In genomic region chr16:19884611-19885455, GRCh38 we compare ENCODE assay signal across 8 cellular contexts. TPM values are rescaled to one million over a fixed set of nuclear protein-coding genes. Genes with fewer than 3 reads are reported as not detected.
A peak's percentile ranks its signal among the peaks of the same experiment; 100 is the strongest.
DNase-seq lines count a peak whose midpoint lies in the region; ATAC-seq and TF ChIP-seq lines count a peak whose summit lies in the region.

Gene GPRC5B (minus strand): TSS chr16:19884848. CDS start chr16:19872845, 12,003 bp downstream.

- ATAC-seq in esophagus mucosa (peak; percentile 43), HG03095 (IDR thresholded peaks at IDR 0.05; ENCODE audit: unreplicated experiment) (no peak)

- TF ChIP-seq CTCF in GM10248 (IDR thresholded peaks at IDR 0.05; ENCODE audit: control extremely low read depth, extremely low read depth, low read depth, missing control alignments) (peak; percentile 33), stomach (IDR thresholded peaks at IDR 0.05) (peak in 1 of 7 experiments; percentile 26)

- H3K4me1 ChIP-seq in mucosa of stomach (ENCODE audit: control insufficient read depth, insufficient read depth, low read length) (peaks cover 17% of the 10 kb centered on the region), stomach (peaks cover 12 to 54% (median 41%) of the 10 kb centered on the region in 4 donors)

- H3K36me3 ChIP-seq in mucosa of stomach (ENCODE audit: control insufficient read depth, insufficient read depth, low read length), result no peaks in the 10 kb centered on the region
- peaks cover 0 to 7% (median 3%) of the 10 kb centered on the region in 4 donors for H3K36me3 ChIP-seq in stomach

- H3K9me3 ChIP-seq in mucosa of stomach (ENCODE audit: control insufficient read depth, low read length) (no peaks in the 10 kb centered on the region), stomach (no peaks in the 10 kb centered on the region)

- peak; percentile 61 for DNase-seq in GM10248 (ENCODE audit: extremely low spot score)
- DNase-seq in NCI-H2171 (lab: John Stamatoyannopoulos, UW), result peak; percentile 31
- DNase-seq in activated T-cell treated with anti-CD3 and anti-CD28 coated beads, Interleukin-2, amount 50 U/mL, for 1 hour, result peak; percentile 70
- DNase-seq in stomach, result peak; percentile 60
- no peak for DNase-seq in HPDE6-E6E7 (ENCODE audit: extremely low spot score)

- peak within 1 kb of the TSS; percentile 89 for H3K9ac ChIP-seq in mucosa of stomach (ENCODE audit: low read length)

- POLR2A ChIA-PET in GM10248 (lab: Yijun Ruan, JAX), result no interaction called here

- H3K27me3 ChIP-seq in mucosa of stomach (ENCODE audit: control insufficient read depth, insufficient read depth, low read length) (peaks cover 13% of the 10 kb centered on the region), stomach (peaks cover 0 to 36% (median 5%) of the 10 kb centered on the region in 3 donors)

- TF ChIP-seq POLR2A in stomach (IDR thresholded peaks at IDR 0.05), result no peak

- TF ChIP-seq EP300 in stomach (IDR thresholded peaks at IDR 0.05), result no peak

- H3K4me3 ChIP-seq in mucosa of stomach (ENCODE audit: low read length) (peak within 1 kb of the TSS; percentile 87), stomach (peak within 1 kb of the TSS; percentile 67 to 80 (median 70))

- intact Hi-C loops in stomach (cut with DNase I; ENCODE audit: low total_unique reads), result loop anchor here (5.0 to 10.0 kb wide), 2 partner anchors 170 to 283 kb away; partner anchors contain the start of genes IQCK and KNOP1

- peak within 1 kb of the TSS; percentile 78 to 88 (median 87) for H3K27ac ChIP-seq in stomach

- WGBS in stomach, 5 donors, result 0 to 3% (median 1%) methylated on average over 27 to 85 of the region's 85 CpGs

- CTCF ChIA-PET in GM10248 (lab: Yijun Ruan, JAX), result interaction anchor here (0.8 to 4.9 kb wide), 8 partner anchors 7 to 329 kb away, joined by 3 to 65 read pairs (median 4); partner anchors contain the start of gene VPS35L

RNA-seq across cellular contexts. Expression of gene GPRC5B, which starts in this region (rescaled TPM):
- 3.1 TPM for total RNA-seq in esophagus mucosa
- 10 to 100 TPM in 3 of 5 donors, 1 to 10 TPM in 2; 6.1 to 77.2 (median 24.2) TPM for total RNA-seq in stomach
- 10 to 100 TPM; 16.3 to 30.3 (median 24.9) TPM for polyA plus RNA-seq in stomach
